ENCODE assay signal across 1 cellular context in genomic region chr5:177550120-177550519, GRCh38.
TF ChIP-seq lines count a peak whose summit lies in the region.

No MANE protein-coding gene starts in this region.

TF ChIP-seq in GM12878, 131 proteins besides CTCF, POLR2A, EP300 and RAD21:
- no peak for TF ChIP-seq USF1 (IDR thresholded peaks at IDR 0.05; ENCODE audit: borderline replicate concordance, extremely low read length, insufficient read depth, low read depth, low read length)
- peak; percentile 10; the same call in 1 of the 2 replicates for TF ChIP-seq SPI1 (IDR thresholded peaks at IDR 0.05; ENCODE audit: borderline replicate concordance, insufficient read depth, low read depth, low read length)
